Comparison of ENCODE assay signal across 8 cellular contexts in genomic region chr5:136132087-136132486, GRCh38. TPM values are rescaled to one million over a fixed set of nuclear protein-coding genes. Genes with fewer than 3 reads are reported as not detected.
DNase-seq lines count a peak whose midpoint lies in the region; ATAC-seq and TF ChIP-seq lines count a peak whose summit lies in the region.

No MANE protein-coding gene starts in this region.

- intact Hi-C loops in PC-9 (cut with micrococcal nuclease; ENCODE audit: unreplicated experiment) = loop anchor here (5.0 kb wide), 1 partner anchor 35 kb away; no protein-coding TSS in a partner anchor

- H3F3A ChIP-seq in PC-9 (ENCODE audit: insufficient read depth, low read depth) = peaks cover 8% of the 10 kb centered on the region; the same call in 1 of the 2 replicates

- BruUV-seq in PC-9 (replicated peaks; lab: Mats Ljungman, UMichigan) = no TSS peak

- peak overlapping the region; percentile 27 for H3K4me3 ChIP-seq in CD4-positive, CD25-positive, alpha-beta regulatory T cell (ENCODE audit: low read depth, low read length)
- H3K4me3 ChIP-seq in PC-9 = peak overlapping the region; percentile 78; the same call in 1 of the 2 replicates

- H3K36me3 Mint-ChIP-seq in CD4-positive, CD25-positive, alpha-beta regulatory T cell = no peaks in the 10 kb centered on the region
- peaks cover 11% of the 10 kb centered on the region for H3K36me3 Mint-ChIP-seq in effector memory CD8-positive, alpha-beta T cell (ENCODE audit: insufficient read depth)

- H3K27me3 ChIP-seq in CD4-positive, CD25-positive, alpha-beta regulatory T cell (ENCODE audit: control insufficient read depth, insufficient read depth, low read length) = peaks cover 26% of the 10 kb centered on the region
- no peaks in the 10 kb centered on the region for H3K27me3 ChIP-seq in PC-9 (ENCODE audit: insufficient read depth, low read depth)

- ATAC-seq in CD4-positive, CD25-positive, alpha-beta regulatory T cell (ENCODE audit: low read depth in 2 of 2) = no peak
- ATAC-seq in GM21528 (IDR thresholded peaks at IDR 0.05; ENCODE audit: low FRiP score, unreplicated experiment) = peak; percentile 10
- peak; percentile 3 for ATAC-seq in effector memory CD8-positive, alpha-beta T cell (replicated peaks)

- peaks cover 43% of the 10 kb centered on the region for H3K79me2 ChIP-seq in PC-9 (ENCODE audit: low read depth)

- H3K4me1 Mint-ChIP-seq in CD4-positive, CD25-positive, alpha-beta regulatory T cell = peaks cover 0 to 22% (median 10%) of the 10 kb centered on the region in 4 donors
- H3K4me1 Mint-ChIP-seq in effector memory CD8-positive, alpha-beta T cell (ENCODE audit: low read depth in 2 of 2) = peaks cover 18 to 29% of the 10 kb centered on the region in 2 donors

- H3K27ac Mint-ChIP-seq in CD4-positive, CD25-positive, alpha-beta regulatory T cell = no peak overlapping the region
- peak overlapping the region; percentile 90 to 93 for H3K27ac Mint-ChIP-seq in effector memory CD8-positive, alpha-beta T cell

- no peaks in the 10 kb centered on the region for H3K36me3 ChIP-seq in CD4-positive, CD25-positive, alpha-beta regulatory T cell (ENCODE audit: control insufficient read depth, insufficient read depth, low read length)
- no peaks in the 10 kb centered on the region for H3K36me3 ChIP-seq in PC-9 (ENCODE audit: low read depth)

- H3K4me1 ChIP-seq in CD4-positive, CD25-positive, alpha-beta regulatory T cell (ENCODE audit: control insufficient read depth, insufficient read depth, low read length, poor library complexity, severe bottlenecking) = peaks cover 15% of the 10 kb centered on the region
- peaks cover 19% of the 10 kb centered on the region for H3K4me1 ChIP-seq in PC-9 (replicated peaks; ENCODE audit: insufficient read depth)

- CTCF ChIA-PET in PC-9 (lab: Charles Lee) = no interaction called here

- no peak for TF ChIP-seq CTCF in PC-9 (conservative IDR thresholded peaks at IDR 0.05)

- peak overlapping the region; percentile 80 to 99 (median 89) for H3K4me3 Mint-ChIP-seq in CD4-positive, CD25-positive, alpha-beta regulatory T cell
- H3K4me3 Mint-ChIP-seq in effector memory CD8-positive, alpha-beta T cell = peak overlapping the region; percentile 91 to 93

- H3K4me2 ChIP-seq in PC-9 = peak overlapping the region; percentile 82

- H3K9me3 Mint-ChIP-seq in CD4-positive, CD25-positive, alpha-beta regulatory T cell = peaks cover 0 to 2% (median 0%) of the 10 kb centered on the region in 7 donors
- H3K9me3 Mint-ChIP-seq in effector memory CD8-positive, alpha-beta T cell = no peaks in the 10 kb centered on the region

- POLR2A ChIA-PET in PC-9 (lab: Charles Lee; ENCODE audit: unreplicated experiment) = interaction anchor here (1.1 kb wide), 1 partner anchor 18 kb away, joined by 4 read pairs; no protein-coding TSS in a partner anchor

- no peak overlapping the region for H3K27ac ChIP-seq in CD4-positive, CD25-positive, alpha-beta regulatory T cell (ENCODE audit: insufficient read depth, low read length, poor library complexity, severe bottlenecking)
- H3K27ac ChIP-seq in PC-9 = no peak overlapping the region

- H4K20me1 ChIP-seq in PC-9 (ENCODE audit: insufficient read depth) = peaks cover 23% of the 10 kb centered on the region

- H3K27me3 Mint-ChIP-seq in CD4-positive, CD25-positive, alpha-beta regulatory T cell = peaks cover 55% of the 10 kb centered on the region
- H3K27me3 Mint-ChIP-seq in effector memory CD8-positive, alpha-beta T cell = peaks cover 13 to 20% of the 10 kb centered on the region in 2 donors

- H3K9me2 ChIP-seq in PC-9 (ENCODE audit: insufficient read depth) = no peaks in the 10 kb centered on the region

- no peak for DNase-seq in CD4-positive, CD25-positive, alpha-beta regulatory T cell
- DNase-seq in PC-9 (no peak), myocyte (ENCODE audit: low read depth) (peak; percentile 49), COR-L47 (lab: John Stamatoyannopoulos, UW) (no peak), AML-193 (lab: John Stamatoyannopoulos, UW) (no peak)
- peak in 2 of 3 experiments; percentile 3 to 4 for DNase-seq in effector memory CD8-positive, alpha-beta T cell
- DNase-seq in activated CD4-positive, alpha-beta T cell treated with anti-CD3 and anti-CD28 coated beads for 1 hour = no peak

- peak overlapping the region; percentile 81 for H2AFZ ChIP-seq in PC-9

- peaks cover 0 to 5% of the 10 kb centered on the region in 2 experiments for H3K9me3 ChIP-seq in CD4-positive, CD25-positive, alpha-beta regulatory T cell (ENCODE audit: control insufficient read depth in 2 of 2, low read length in 2 of 2)
- no peaks in the 10 kb centered on the region for H3K9me3 ChIP-seq in PC-9 (ENCODE audit: insufficient read depth, low read depth)

RNA-seq across cellular contexts. Expression of gene SMAD5, which starts 0.6 kb away (rescaled TPM):
- 5.5 TPM for total RNA-seq in CD4-positive, CD25-positive, alpha-beta regulatory T cell
- 10 to 100 TPM in 1 of 4 donors, 1 to 10 TPM in 3; 3.5 to 12.0 (median 4.4) TPM for polyA plus RNA-seq in CD4-positive, CD25-positive, alpha-beta regulatory T cell
- total RNA-seq in PC-9 (2021) = 50.6 and 58.2 TPM in 2 replicates
- total RNA-seq in myocyte = 54.3 and 54.4 TPM in 2 replicates
- 15.5 TPM for polyA plus RNA-seq in myocyte (2012)

Comparison
In these comparisons a context has a peak if more than half of its experiments do, and no peak if none do; other contexts are left out.
1. ATAC-seq: peak in GM21528 (single experiment) and effector memory CD8-positive, alpha-beta T cell (single experiment); none in CD4-positive, CD25-positive, alpha-beta regulatory T cell (0 of 2).
2. DNase-seq: peak in effector memory CD8-positive, alpha-beta T cell (2 of 3) and myocyte (single experiment); none in CD4-positive, CD25-positive, alpha-beta regulatory T cell (0 of 3), PC-9 (0 of 2), COR-L47 (single experiment), AML-193 (0 of 2) and activated CD4-positive, alpha-beta T cell treated with anti-CD3 and anti-CD28 coated beads for 1 hour (single experiment).
3. H3K27ac Mint-ChIP-seq: peak in effector memory CD8-positive, alpha-beta T cell (2 of 2); none in CD4-positive, CD25-positive, alpha-beta regulatory T cell (0 of 3).